25 cellular contexts compared by ENCODE assay signal in genomic region chr7:17581301-17581700, GRCh38.
A peak's percentile ranks its signal among the peaks of the same experiment; 100 is the strongest.
DNase-seq lines count a peak whose midpoint lies in the region; ATAC-seq and TF ChIP-seq lines count a peak whose summit lies in the region.
"Had no signal": no experiment of that assay in that cellular context is flagged by ENCODE, and none has a peak within 500 bp of the region (broad histone marks: within the 10 kb centered on the region; RNA-seq: fewer than 3 reads in every experiment).

No MANE protein-coding gene starts in this region.

- no peak overlapping the region for H3K9ac ChIP-seq in adipocyte (ENCODE audit: low read length)
- H3K9ac ChIP-seq in smooth muscle cell (ENCODE audit: low read depth) = no peak overlapping the region
- H3K9ac ChIP-seq: BLaER1 had no signal

- no peaks in the 10 kb centered on the region for H3K79me2 ChIP-seq in smooth muscle cell (ENCODE audit: low read depth)

- H3K27me3 ChIP-seq in adipocyte (replicated peaks; ENCODE audit: control insufficient read depth, insufficient read depth, low read length) (peaks cover 5% of the 10 kb centered on the region), smooth muscle cell (ENCODE audit: low read depth) (no peaks in the 10 kb centered on the region)
- H3K27me3 ChIP-seq: BE2C, BLaER1 had no signal

- H3K4me1 ChIP-seq in adipocyte (ENCODE audit: control insufficient read depth, insufficient read depth, low read length) (peaks cover 11% of the 10 kb centered on the region), smooth muscle cell (ENCODE audit: low read depth) (no peaks in the 10 kb centered on the region)
- H3K4me1 ChIP-seq: A549, BE2C had no signal

- H3K9me3 ChIP-seq in adipocyte (ENCODE audit: control insufficient read depth, low read length) = peaks cover 19% of the 10 kb centered on the region
- H3K9me3 ChIP-seq in smooth muscle cell (replicated peaks; ENCODE audit: low read depth) = peaks cover 10% of the 10 kb centered on the region
- H3K9me3 ChIP-seq: BE2C had no signal

- DNase-seq in AG10803 (ENCODE audit: low read depth) (peak; percentile 52), adipocyte (ENCODE audit: low read depth) (peak; percentile 36), fibroblast of gingiva (ENCODE audit: low read depth) (peak; percentile 63), smooth muscle cell (lab: John Stamatoyannopoulos, UW; ENCODE audit: unreplicated experiment) (no peak), SKM-1 (lab: John Stamatoyannopoulos, UW; ENCODE audit: unreplicated experiment) (no peak)
- DNase-seq in activated naive CD8-positive, alpha-beta T cell treated with anti-CD3 and anti-CD28 coated beads for 36 hours = no peak
- DNase-seq: BE2C; C1 segment of cervical spinal cord; CD4-positive, alpha-beta memory T cell; CD4-positive, CD25-positive, alpha-beta regulatory T cell; CD8-positive, alpha-beta memory T cell; COR-L47; DMS 273 treated with DMSO at 0.1 percent for 48 hours; DMS153; DMS53; DMS79; DND-41; EL; GDM1 had no signal

- H2AFZ ChIP-seq in smooth muscle cell (ENCODE audit: low read depth) = peak overlapping the region; percentile 7

- 86% methylated on average over 1 of the region's 1 CpG for WGBS in smooth muscle cell (ENCODE audit: low lambda C conversion rate)

- H3K4me2 ChIP-seq in smooth muscle cell = no peak overlapping the region
- H3K4me2 ChIP-seq: A549, BLaER1 had no signal

- TF ChIP-seq CTCF in AG10803 (conservative IDR thresholded peaks at IDR 0.05; ENCODE audit: low read length) = no peak
- TF ChIP-seq CTCF in smooth muscle cell (IDR thresholded peaks at IDR 0.05; ENCODE audit: borderline replicate concordance, insufficient read depth, poor library complexity, severe bottlenecking) = no peak

- H3K4me3 ChIP-seq in AG10803 (ENCODE audit: low read length) (no peak overlapping the region), adipocyte (ENCODE audit: low read length) (no peak overlapping the region), smooth muscle cell (no peak overlapping the region)
- H3K4me3 ChIP-seq: A549, BLaER1, GM12878 had no signal

- H3F3A ChIP-seq in smooth muscle cell (ENCODE audit: low read depth) = no peaks in the 10 kb centered on the region

- peaks cover 4% of the 10 kb centered on the region for H3K36me3 Mint-ChIP-seq in activated naive CD8-positive, alpha-beta T cell treated with anti-CD3 and anti-CD28 coated beads for 36 hours
- H3K36me3 Mint-ChIP-seq: CD14-positive monocyte; CD4-positive, alpha-beta memory T cell; CD4-positive, CD25-positive, alpha-beta regulatory T cell; CD8-positive, alpha-beta memory T cell had no signal

- no peak overlapping the region for H3K27ac Mint-ChIP-seq in activated naive CD8-positive, alpha-beta T cell treated with anti-CD3 and anti-CD28 coated beads for 36 hours
- H3K27ac Mint-ChIP-seq: CD14-positive monocyte; CD4-positive, alpha-beta memory T cell; CD4-positive, CD25-positive, alpha-beta regulatory T cell; CD8-positive, alpha-beta memory T cell had no signal

- H3K27ac ChIP-seq in smooth muscle cell (ENCODE audit: low read depth) = peak overlapping the region; percentile 44
- H3K27ac ChIP-seq: 22Rv1, A549, BLaER1 had no signal

- no peak overlapping the region for H3K4me3 Mint-ChIP-seq in activated naive CD8-positive, alpha-beta T cell treated with anti-CD3 and anti-CD28 coated beads for 36 hours
- H3K4me3 Mint-ChIP-seq: CD14-positive monocyte; CD4-positive, alpha-beta memory T cell; CD4-positive, CD25-positive, alpha-beta regulatory T cell; CD8-positive, alpha-beta memory T cell had no signal

- H3K4me1 Mint-ChIP-seq in activated naive CD8-positive, alpha-beta T cell treated with anti-CD3 and anti-CD28 coated beads for 36 hours = no peaks in the 10 kb centered on the region
- H3K4me1 Mint-ChIP-seq: CD14-positive monocyte; CD4-positive, CD25-positive, alpha-beta regulatory T cell; CD8-positive, alpha-beta memory T cell had no signal

- ATAC-seq in HG03025 (IDR thresholded peaks at IDR 0.05; ENCODE audit: low FRiP score, unreplicated experiment) = no peak
- ATAC-seq: A549, GM12878 had no signal

- no peaks in the 10 kb centered on the region for H4K20me1 ChIP-seq in smooth muscle cell (ENCODE audit: low read depth)
- H4K20me1 ChIP-seq: BLaER1 had no signal

- H3K36me3 ChIP-seq in adipocyte (ENCODE audit: control insufficient read depth, insufficient read depth, low read length, severe bottlenecking) (no peaks in the 10 kb centered on the region), smooth muscle cell (ENCODE audit: low read depth) (no peaks in the 10 kb centered on the region)
- H3K36me3 ChIP-seq: BE2C, BLaER1 had no signal

- H3K9me3 Mint-ChIP-seq in activated naive CD8-positive, alpha-beta T cell treated with anti-CD3 and anti-CD28 coated beads for 36 hours = peaks cover 15% of the 10 kb centered on the region

- peaks cover 15% of the 10 kb centered on the region for H3K27me3 Mint-ChIP-seq in activated naive CD8-positive, alpha-beta T cell treated with anti-CD3 and anti-CD28 coated beads for 36 hours
- H3K27me3 Mint-ChIP-seq: CD4-positive, CD25-positive, alpha-beta regulatory T cell had no signal

Comparison
In these comparisons a context has a peak if more than half of its experiments do, and no peak if none do; other contexts are left out.
1. DNase-seq: peak in AG10803 (single experiment), adipocyte (single experiment) and fibroblast of gingiva (single experiment); none in smooth muscle cell (single experiment), SKM-1 (single experiment) and activated naive CD8-positive, alpha-beta T cell treated with anti-CD3 and anti-CD28 coated beads for 36 hours (single experiment).